8 cellular contexts compared by ENCODE assay signal in the genomic region with DNA sequence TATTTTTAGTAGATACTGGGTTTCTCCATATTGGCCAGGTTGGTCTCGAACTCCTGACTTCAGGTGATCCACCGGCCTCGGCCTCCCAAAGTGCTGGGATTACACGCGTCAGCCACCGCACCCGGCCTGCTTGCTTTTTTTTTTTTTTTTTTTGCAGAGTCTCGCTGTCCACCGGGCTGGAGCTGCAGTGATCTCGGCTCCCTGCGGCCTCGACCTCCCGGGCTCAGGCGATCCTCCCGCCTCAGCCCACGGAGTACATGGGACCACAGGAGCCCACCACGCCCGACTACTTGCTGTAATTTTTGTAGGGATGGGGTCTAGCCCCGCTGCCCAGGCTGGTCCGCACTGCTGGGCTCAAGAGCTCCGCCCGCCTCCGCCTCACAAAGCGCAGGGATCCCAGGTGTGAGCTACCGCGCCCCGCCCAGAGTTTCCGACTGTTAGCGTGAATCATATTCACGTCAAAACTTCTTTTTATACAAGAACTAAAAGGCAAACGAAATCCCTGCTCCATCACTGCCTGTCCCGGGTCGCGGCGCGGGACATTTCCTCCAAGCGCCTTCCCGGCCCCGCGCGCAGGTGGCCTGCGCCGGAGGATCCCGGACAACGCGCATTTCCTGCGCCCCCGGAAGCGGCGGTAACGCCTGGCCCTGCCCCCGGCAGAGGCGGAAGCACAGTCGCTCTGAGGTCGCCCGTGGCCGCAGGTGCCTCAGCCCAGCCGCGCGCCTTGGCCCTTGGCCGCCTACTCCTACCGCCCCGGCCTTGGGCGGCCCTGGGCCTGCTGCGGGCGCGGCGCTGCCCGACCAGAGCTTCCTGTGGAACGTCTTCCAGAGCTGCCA. TPM values are rescaled to one million over a fixed set of nuclear protein-coding genes. Genes with fewer than 3 reads are reported as not detected.
DNase-seq lines count a peak whose midpoint lies in the region; ATAC-seq, FAIRE-seq and TF ChIP-seq lines count a peak whose summit lies in the region.
"Not testable (repeated sequence)": the region's sequence is repeated elsewhere in the genome, so short reads cannot be mapped to it uniquely, and the experiment has no call there.

No MANE protein-coding gene starts in this region.

- TF ChIP-seq RAD21 in SK-N-SH (IDR thresholded peaks at IDR 0.05; ENCODE audit: low read length) = not testable (repeated sequence)

- not testable (repeated sequence) for TF ChIP-seq POLR2A in GM12891 (IDR thresholded peaks at IDR 0.05; ENCODE audit: low read depth, low read length); gastroesophageal sphincter (IDR thresholded peaks at IDR 0.05)

- not testable (repeated sequence) for H3K9me3 Mint-ChIP-seq in nephron progenitor cell

- H2AFZ ChIP-seq in SK-N-SH (ENCODE audit: low read depth) = not testable (repeated sequence)

- H3K79me2 ChIP-seq in SK-N-SH (ENCODE audit: insufficient read depth) = not testable (repeated sequence)

- H3K4me3 Mint-ChIP-seq in nephron progenitor cell = peak overlapping the region; percentile 65

- not testable (repeated sequence) for H3K9ac ChIP-seq in SK-N-SH

- WGBS in SK-N-SH (ENCODE audit: low lambda C conversion rate) = 0% methylated on average over 15 of the region's 70 CpGs
- WGBS in gastroesophageal sphincter (ENCODE audit: low coverage in 1 of 2), 2 donors = no CpG with 5 or more reads among the region's 70 CpGs

- CTCF ChIA-PET in SK-N-SH (lab: Yijun Ruan, JAX) = not testable (repeated sequence)

- H3K27ac ChIP-seq in SK-N-SH (ENCODE audit: low read depth in 2 of 2, low read length in 1 of 2) = not testable (repeated sequence)
- H3K27ac ChIP-seq in gastroesophageal sphincter = peak overlapping the region in 3 of 4 donors; percentile 47 to 77 (median 72)

- not testable (repeated sequence) for TF ChIP-seq CTCF in SK-N-SH (IDR thresholded peaks at IDR 0.05); gastroesophageal sphincter (IDR thresholded peaks at IDR 0.05); nephron progenitor cell (IDR thresholded peaks at IDR 0.05)

- H3K27ac Mint-ChIP-seq in nephron progenitor cell = not testable (repeated sequence)

- H3K4me2 ChIP-seq in SK-N-SH = peak overlapping the region; percentile 50; the same call in 1 of the 2 replicates

- not testable (repeated sequence) for H3K4me1 ChIP-seq in SK-N-SH (ENCODE audit: control insufficient read depth in 1 of 2, insufficient read depth in 2 of 2, low read depth in 1 of 2, low read length in 1 of 2); gastroesophageal sphincter

- ATAC-seq in GM21529 (IDR thresholded peaks at IDR 0.05; ENCODE audit: unreplicated experiment) (peak; percentile 93), HG03135 (IDR thresholded peaks at IDR 0.05; ENCODE audit: unreplicated experiment) (peak; percentile 93), gastroesophageal sphincter (peak; percentile 99)
- peak; percentile 89 for ATAC-seq in stimulated activated naive CD8-positive, alpha-beta T cell treated with anti-CD3 and anti-CD28 coated beads, Interleukin-15, Interleukin-2, amounts not matched to agents 100 U/mL and 50 U/mL, for 24 hours

- not testable (repeated sequence) for H4K20me1 ChIP-seq in SK-N-SH (ENCODE audit: insufficient read depth)

- not testable (repeated sequence) for H3K9me3 ChIP-seq in SK-N-SH, gastroesophageal sphincter

- peak overlapping the region in 1 of 2 experiments; percentile 45; a peak in 2 of 4 replicates for H3K4me3 ChIP-seq in SK-N-SH (ENCODE audit: low read depth in 2 of 2, low read length in 1 of 2)
- peak overlapping the region; percentile 43 to 51 for H3K4me3 ChIP-seq in gastroesophageal sphincter

- peaks cover 10% of the 10 kb centered on the region for H3K27me3 Mint-ChIP-seq in nephron progenitor cell (ENCODE audit: low read depth, poor library complexity)

- not testable (repeated sequence) for H3K9me2 ChIP-seq in SK-N-SH

- DNase-seq in GM12891 (ENCODE audit: insufficient read length, low spot score); SK-N-SH; nephron progenitor cell: not testable (repeated sequence)
- DNase-seq in activated naive CD4-positive, alpha-beta T cell treated with anti-CD3 and anti-CD28 coated beads, Interleukin-2, amount 50 U/mL, for 16 hours = peak; percentile 61
- DNase-seq in stimulated activated naive CD8-positive, alpha-beta T cell treated with anti-CD3 and anti-CD28 coated beads, Interleukin-15, Interleukin-2, amounts not matched to agents 100 U/mL and 50 U/mL, for 24 hours = peak; percentile 40

- not testable (repeated sequence) for H3K27me3 ChIP-seq in SK-N-SH (ENCODE audit: insufficient read depth); gastroesophageal sphincter

- FAIRE-seq in GM12891 (lab: Jason Lieb, UNC) = peak; percentile 92

- not testable (repeated sequence) for TF ChIP-seq EP300 in SK-N-SH (IDR thresholded peaks at IDR 0.05; ENCODE audit: borderline replicate concordance in 1 of 2, low read depth in 1 of 2, low read length in 1 of 2); gastroesophageal sphincter (IDR thresholded peaks at IDR 0.05)

- H3K36me3 Mint-ChIP-seq in nephron progenitor cell (ENCODE audit: low read depth) = not testable (repeated sequence)

- H3F3A ChIP-seq in SK-N-SH (replicated peaks; ENCODE audit: insufficient read depth) = not testable (repeated sequence)

- not testable (repeated sequence) for H3K36me3 ChIP-seq in SK-N-SH (replicated peaks in 1 of 2; ENCODE audit: control insufficient read depth in 1 of 2, insufficient read depth in 2 of 2, low read length in 1 of 2); gastroesophageal sphincter

- POLR2A ChIA-PET in SK-N-SH (lab: Yijun Ruan, JAX) = not testable (repeated sequence)

- H3K4me1 Mint-ChIP-seq in nephron progenitor cell = peaks cover 15% of the 10 kb centered on the region

RNA-seq across cellular contexts. Expression of a gene that starts 50.9 kb away (rescaled TPM):
- polyA plus RNA-seq in GM12891 (2012; ENCODE audit: low read depth, missing spikeins) = 0.86 TPM
- polyA plus RNA-seq in SK-N-SH (2012; rRNA removed) = 0.05 TPM in 1 of 2 replicates, not detected in the other
- polyA plus RNA-seq in SK-N-SH (2012; cell fraction: cytosol; rRNA removed) = 0.10 and 0.12 TPM in 2 replicates
- polyA plus RNA-seq in SK-N-SH (2012; cell fraction: nucleus; rRNA removed) = not detected in 2 replicates
- 100 to 1,000 TPM; 123 to 541 (median 380) TPM for total RNA-seq in gastroesophageal sphincter
